Comparison of ENCODE assay signal across 12 cellular contexts in the genomic region with DNA sequence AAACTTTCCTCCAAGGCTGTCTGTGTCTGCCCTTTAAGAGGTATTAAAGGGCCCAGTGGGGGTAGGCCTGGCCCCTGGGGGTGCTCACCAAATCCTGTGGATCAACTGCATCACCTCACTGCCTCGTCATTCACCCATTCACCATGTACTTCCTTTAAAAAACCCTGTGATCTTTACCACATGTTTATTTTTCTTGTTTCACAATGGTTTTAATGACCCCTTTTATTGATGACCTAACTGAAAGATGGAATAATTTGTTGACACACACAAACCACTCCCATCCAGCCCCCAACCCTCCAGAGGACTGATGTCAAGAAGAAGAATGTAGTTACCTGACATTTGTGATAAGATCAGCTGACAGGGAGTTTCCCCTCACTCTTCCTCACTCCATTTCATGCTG. TPM values are rescaled to one million over a fixed set of nuclear protein-coding genes. Genes with fewer than 3 reads are reported as not detected.
DNase-seq lines count a peak whose midpoint lies in the region; ATAC-seq, FAIRE-seq and TF ChIP-seq lines count a peak whose summit lies in the region.
"Had no signal": no experiment of that assay in that cellular context is flagged by ENCODE, and none has a peak within 500 bp of the region (broad histone marks: within the 10 kb centered on the region; RNA-seq: fewer than 3 reads in every experiment).

No MANE protein-coding gene starts in this region.

- FAIRE-seq in small intestine (lab: Jason Lieb, UNC): no peak

- CTCF ChIA-PET in T-cell (lab: Charles Lee): interaction anchor here (0.7 to 1.9 kb wide), 4 partner anchors 9 to 349 kb away, joined by 3 to 8 read pairs (median 4); no protein-coding TSS in a partner anchor

- peak overlapping the region in 2 of 3 donors; percentile 46 to 66 for H3K4me3 Mint-ChIP-seq in T-cell
- H3K4me3 Mint-ChIP-seq: WTC11 had no signal

- intact Hi-C loops in mucosa of descending colon (cut with DNase I, micrococcal nuclease): no loop called here
- intact Hi-C loops in vagina (cut with DNase I): no loop called here

- H3K36me3 Mint-ChIP-seq in T-cell: no peaks in the 10 kb centered on the region

- H3K27ac ChIP-seq in small intestine (ENCODE audit: low read depth in 1 of 2, low read length in 1 of 2): no peak overlapping the region
- no peak overlapping the region for H3K27ac ChIP-seq in vagina
- H3K27ac ChIP-seq: thoracic aorta had no signal

- 20 to 48% (median 46%) methylated on average over 1 of the region's 1 CpG for WGBS in small intestine, 3 donors

- no peaks in the 10 kb centered on the region for H3K9me3 Mint-ChIP-seq in T-cell

- H3K4me1 ChIP-seq in mucosa of descending colon (ENCODE audit: low read depth): no peaks in the 10 kb centered on the region
- no peaks in the 10 kb centered on the region for H3K4me1 ChIP-seq in small intestine (ENCODE audit: control insufficient read depth in 2 of 2, insufficient read depth in 1 of 2, low read depth in 1 of 2, low read length in 1 of 2)
- peaks cover 6% of the 10 kb centered on the region for H3K4me1 ChIP-seq in vagina

- H3K4me3 ChIP-seq in mucosa of descending colon: no peak overlapping the region
- H3K4me3 ChIP-seq in small intestine (ENCODE audit: low read depth in 1 of 2, low read length in 2 of 2): no peak overlapping the region
- H3K4me3 ChIP-seq in vagina: no peak overlapping the region

- POLR2A ChIA-PET in T-cell (lab: Charles Lee): no interaction called here

- ATAC-seq in GM18867 (IDR thresholded peaks at IDR 0.05; ENCODE audit: unreplicated experiment): peak; percentile 5
- peak; percentile 31 for ATAC-seq in HG02759 (IDR thresholded peaks at IDR 0.05; ENCODE audit: unreplicated experiment)
- peak in 2 of 4 experiments; percentile 62 to 87 for ATAC-seq in T-cell (replicated peaks in 1 of 4)
- ATAC-seq in mucosa of descending colon: peak; percentile 39
- no peak for ATAC-seq in HG02981 (IDR thresholded peaks at IDR 0.05; ENCODE audit: unreplicated experiment)
- ATAC-seq: WTC11 had no signal

- H3K4me1 Mint-ChIP-seq in T-cell: peaks cover 18 to 20% (median 20%) of the 10 kb centered on the region in 3 donors

- no peaks in the 10 kb centered on the region for H3K27me3 ChIP-seq in small intestine (ENCODE audit: control insufficient read depth in 2 of 2, insufficient read depth in 2 of 2, low read length in 2 of 2)
- no peaks in the 10 kb centered on the region for H3K27me3 ChIP-seq in vagina

- H3K36me3 ChIP-seq in mucosa of descending colon (ENCODE audit: low read depth) (no peaks in the 10 kb centered on the region), small intestine (ENCODE audit: control insufficient read depth in 2 of 2, insufficient read depth in 2 of 2, low read length in 2 of 2) (no peaks in the 10 kb centered on the region), vagina (no peaks in the 10 kb centered on the region)
- H3K36me3 ChIP-seq: thoracic aorta had no signal

- TF ChIP-seq CTCF in mucosa of descending colon (IDR thresholded peaks at IDR 0.05) (no peak), vagina (IDR thresholded peaks at IDR 0.05) (no peak)

- peak overlapping the region; percentile 25 to 50 for H3K27ac Mint-ChIP-seq in T-cell
- H3K27ac Mint-ChIP-seq: WTC11 had no signal

- no peak for TF ChIP-seq POLR2A in vagina (IDR thresholded peaks at IDR 0.05)

- H3K27me3 Mint-ChIP-seq in T-cell: no peaks in the 10 kb centered on the region

- peak in 29 of 34 experiments; percentile 3 to 42 (median 21) for DNase-seq in T-cell
- DNase-seq in mucosa of descending colon: no peak
- DNase-seq in small intestine: no peak
- no peak for DNase-seq in vagina (ENCODE audit: extremely low spot score in 2 of 2)
- DNase-seq in RPMI8226: no peak
- DNase-seq: NCI-H446 had no signal

- no peaks in the 10 kb centered on the region for H3K9me3 ChIP-seq in mucosa of descending colon
- H3K9me3 ChIP-seq in small intestine (ENCODE audit: control insufficient read depth, low read depth): no peaks in the 10 kb centered on the region
- H3K9me3 ChIP-seq in vagina: no peaks in the 10 kb centered on the region
- H3K9me3 ChIP-seq: thoracic aorta had no signal

RNA-seq across cellular contexts. Expression of a gene that starts 40.8 kb away (rescaled TPM):
- total RNA-seq in T-cell (under 1 TPM in 1 of 5 donors, not detected in 4; 0.15 TPM), mucosa of descending colon (10 to 100 TPM in 1 of 3 donors, 1 to 10 TPM in 1, under 1 TPM in 1; 0.65 to 13.5 (median 1.2) TPM), vagina (3.9 TPM)
- polyA plus RNA-seq in small intestine: 1 to 10 TPM in 1 of 3 donors, not detected in 2; 3.9 TPM
- total RNA-seq: kidney epithelial cell had no signal

Comparison
In these comparisons a context has a peak if more than half of its experiments do, and no peak if none do; other contexts are left out.
1. DNase-seq: peak in T-cell (29 of 34); none in mucosa of descending colon (0 of 3), small intestine (single experiment), vagina (0 of 2) and RPMI8226 (single experiment).